8 cellular contexts compared by ENCODE assay signal in genomic region chr17:67824735-67825626, GRCh38. TPM values are rescaled to one million over a fixed set of nuclear protein-coding genes. Genes with fewer than 3 reads are reported as not detected.
DNase-seq lines count a peak whose midpoint lies in the region; ATAC-seq and TF ChIP-seq lines count a peak whose summit lies in the region.

TSS of gene BPTF (plus strand) at chr17:67825503. CDS start at chr17:67825725, 222 bp downstream.

- CTCF ChIA-PET in PC-9 (lab: Charles Lee) = interaction anchor here (0.6 to 0.7 kb wide), 5 partner anchors 19 to 634 kb away, joined by 3 to 8 read pairs (median 3); no protein-coding TSS in a partner anchor

- H3K36me3 Mint-ChIP-seq in activated T-cell treated with anti-CD3 and anti-CD28 coated beads, Interleukin-2, amount 50 U/mL, for 24 hours (ENCODE audit: low read depth) = peaks cover 23% of the 10 kb centered on the region

- TSS peak; percentile 85 for BruUV-seq in PC-9 (replicated peaks; lab: Mats Ljungman, UMichigan)

- no peaks in the 10 kb centered on the region for H4K20me1 ChIP-seq in PC-9 (ENCODE audit: insufficient read depth)

- peak within 1 kb of the TSS; percentile 40; the same call in 1 of the 2 replicates for H3K27ac ChIP-seq in PC-9

- peaks cover 39% of the 10 kb centered on the region for H3K79me2 ChIP-seq in PC-9 (ENCODE audit: low read depth)

- peaks cover 10% of the 10 kb centered on the region for H3K27me3 Mint-ChIP-seq in activated T-cell treated with anti-CD3 and anti-CD28 coated beads, Interleukin-2, amount 50 U/mL, for 24 hours

- peak; percentile 48; the same call in 1 of the 2 replicates for TF ChIP-seq RAD21 in Ishikawa (IDR thresholded peaks at IDR 0.05; ENCODE audit: low read depth)

- H3K4me2 ChIP-seq in PC-9 = peak within 1 kb of the TSS; percentile 99

- H3K4me3 Mint-ChIP-seq in activated T-cell treated with anti-CD3 and anti-CD28 coated beads, Interleukin-2, amount 50 U/mL, for 24 hours = peak within 1 kb of the TSS; percentile 97

- TF ChIP-seq CTCF in PC-9 (conservative IDR thresholded peaks at IDR 0.05) = peak; percentile 78; the same call in 1 of the 2 replicates

- no peaks in the 10 kb centered on the region for H3K9me3 Mint-ChIP-seq in activated T-cell treated with anti-CD3 and anti-CD28 coated beads, Interleukin-2, amount 50 U/mL, for 24 hours

- intact Hi-C loops in PC-9 (cut with micrococcal nuclease; ENCODE audit: unreplicated experiment) = no loop called here

- peaks cover 9% of the 10 kb centered on the region; the same call in 1 of the 2 replicates for H3K4me1 ChIP-seq in PC-9 (replicated peaks; ENCODE audit: insufficient read depth)

- H3F3A ChIP-seq in PC-9 (ENCODE audit: insufficient read depth, low read depth) = no peaks in the 10 kb centered on the region

- H3K9me2 ChIP-seq in PC-9 (ENCODE audit: insufficient read depth) = no peaks in the 10 kb centered on the region

- ATAC-seq in GM21576 (IDR thresholded peaks at IDR 0.05; ENCODE audit: unreplicated experiment) (peak; percentile 74), esophagus mucosa (peak; percentile 97)

- H2AFZ ChIP-seq in PC-9 = peak within 1 kb of the TSS; percentile 91

- H3K9me3 ChIP-seq in PC-9 (ENCODE audit: insufficient read depth, low read depth) = no peaks in the 10 kb centered on the region

- H3K4me3 ChIP-seq in PC-9 = peak within 1 kb of the TSS; percentile 89

- DNase-seq in DMS53 (lab: John Stamatoyannopoulos, UW) = peak; percentile 95
- peak; percentile 72 to 91 for DNase-seq in PC-9
- peak; percentile 93 for DNase-seq in activated T-cell treated with anti-CD3 and anti-CD28 coated beads, Interleukin-2, amount 50 U/mL, for 24 hours
- peak; percentile 93 for DNase-seq in myocyte (ENCODE audit: low read depth)
- peak; percentile 81 to 82 for DNase-seq in stimulated activated CD8-positive, alpha-beta memory T cell treated with anti-CD3 and anti-CD28 coated beads, Interleukin-7, amount 100 ng/mL, for 48 hours (ENCODE audit: extremely low read depth in 1 of 2, low read depth in 1 of 2)

- POLR2A ChIA-PET in PC-9 (lab: Charles Lee; ENCODE audit: unreplicated experiment) = interaction anchor here (0.7 kb wide), 1 partner anchor 992 kb away, joined by 9 read pairs; no protein-coding TSS in a partner anchor

- H3K27ac Mint-ChIP-seq in activated T-cell treated with anti-CD3 and anti-CD28 coated beads, Interleukin-2, amount 50 U/mL, for 24 hours = peak within 1 kb of the TSS; percentile 98

- H3K4me1 Mint-ChIP-seq in activated T-cell treated with anti-CD3 and anti-CD28 coated beads, Interleukin-2, amount 50 U/mL, for 24 hours (ENCODE audit: low read depth) = peaks cover 30% of the 10 kb centered on the region

- no peaks in the 10 kb centered on the region for H3K27me3 ChIP-seq in PC-9 (ENCODE audit: insufficient read depth, low read depth)

- 0 out of 2 replicates have a peak, but pooled peaks have one; percentile 24 for TF ChIP-seq EP300 in Ishikawa (IDR thresholded peaks at IDR 0.05; ENCODE audit: borderline replicate concordance)

- no peaks in the 10 kb centered on the region for H3K36me3 ChIP-seq in PC-9 (ENCODE audit: low read depth)

TF ChIP-seq in Ishikawa, 13 proteins besides CTCF, POLR2A, EP300 and RAD21:
- peak; percentile 90 for TF ChIP-seq YY1 (IDR thresholded peaks at IDR 0.05; ENCODE audit: low read depth)
- TF ChIP-seq ZBTB7A (IDR thresholded peaks at IDR 0.05; ENCODE audit: low read depth) = peak; percentile 34; the same call in 1 of the 2 replicates
- peak; percentile 98 for TF ChIP-seq USF1 (IDR thresholded peaks at IDR 0.05)
- TF ChIP-seq TAF1 (IDR thresholded peaks at IDR 0.05; ENCODE audit: low read depth) = peak; percentile 89
- TF ChIP-seq EGR1 (IDR thresholded peaks at IDR 0.05) = peak; percentile 72
- no peak for TF ChIP-seq REST (IDR thresholded peaks at IDR 0.05; ENCODE audit: low read depth)
- no peak for TF ChIP-seq CREB1 (IDR thresholded peaks at IDR 0.05; ENCODE audit: low read depth)
- no peak for TF ChIP-seq TCF12 (IDR thresholded peaks at IDR 0.05; ENCODE audit: low read depth)
- TF ChIP-seq CEBPB (IDR thresholded peaks at IDR 0.05) = no peak
- TF ChIP-seq MAX (IDR thresholded peaks at IDR 0.05) = peak; percentile 78
- no peak for TF ChIP-seq FOXM1 (IDR thresholded peaks at IDR 0.05; ENCODE audit: borderline replicate concordance, low read depth)
- TF ChIP-seq NFIC (IDR thresholded peaks at IDR 0.05) = peak; percentile 27
- 0 out of 2 replicates have a peak, but pooled peaks have one; percentile 27 for TF ChIP-seq TEAD4 (IDR thresholded peaks at IDR 0.05)

RNA-seq across cellular contexts. Expression of gene BPTF, which starts in this region (rescaled TPM):
- total RNA-seq in PC-9 (2021) (68.2 and 95.6 TPM in 2 replicates), esophagus mucosa (47.8 TPM), myocyte (27.6 and 40.8 TPM in 2 replicates)
- polyA plus RNA-seq in myocyte (2012) = 14.6 TPM

Comparison
In these comparisons a context has a peak if more than half of its experiments do, and no peak if none do; other contexts are left out.
1. Peak in every context shown above with its lines: DNase-seq, ATAC-seq, H3K4me3 ChIP-seq and H3K27ac ChIP-seq.